1 cellular context compared by ENCODE assay signal in the genomic region with DNA sequence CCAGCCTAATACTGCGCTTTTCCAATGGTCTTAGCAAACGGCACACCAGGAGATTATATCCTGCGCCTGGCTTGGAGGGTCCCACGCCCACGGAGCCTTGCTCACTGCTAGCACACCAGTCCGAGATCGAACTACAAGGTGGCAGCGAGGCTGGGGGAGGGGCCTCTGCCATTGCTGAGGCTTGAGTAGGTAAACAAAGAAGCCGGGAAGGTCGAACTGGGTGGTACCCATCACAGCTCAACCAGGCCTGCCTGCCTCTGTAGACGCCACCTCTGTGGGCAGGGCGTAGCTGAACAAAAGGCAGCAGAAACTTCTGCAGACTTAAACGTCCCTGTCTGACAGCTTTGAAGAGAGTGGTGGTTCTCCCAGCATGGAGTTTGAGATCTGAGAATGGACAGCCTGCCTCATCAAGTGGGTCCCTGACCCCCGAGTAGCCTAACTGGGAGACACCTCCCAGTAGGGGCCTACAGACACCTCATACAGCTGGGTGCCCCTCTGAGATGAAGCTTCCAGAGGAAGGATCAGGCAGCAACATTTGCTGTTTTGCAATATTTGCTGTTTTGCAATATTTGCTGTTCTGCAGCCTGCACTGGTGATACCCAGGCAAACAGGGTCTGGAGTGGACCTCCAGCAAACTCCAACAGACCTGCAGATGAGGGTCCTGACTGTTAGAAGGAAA.
TF ChIP-seq lines count a peak whose summit lies in the region.
"Not testable (repeated sequence)": the region's sequence is repeated elsewhere in the genome, so short reads cannot be mapped to it uniquely, and the experiment has no call there.

No MANE protein-coding gene starts in this region.

TF ChIP-seq in HepG2, 621 proteins besides CTCF, POLR2A, EP300 and RAD21 (continued from another document and continues in another):
- TF ChIP-seq, protein P1, sequence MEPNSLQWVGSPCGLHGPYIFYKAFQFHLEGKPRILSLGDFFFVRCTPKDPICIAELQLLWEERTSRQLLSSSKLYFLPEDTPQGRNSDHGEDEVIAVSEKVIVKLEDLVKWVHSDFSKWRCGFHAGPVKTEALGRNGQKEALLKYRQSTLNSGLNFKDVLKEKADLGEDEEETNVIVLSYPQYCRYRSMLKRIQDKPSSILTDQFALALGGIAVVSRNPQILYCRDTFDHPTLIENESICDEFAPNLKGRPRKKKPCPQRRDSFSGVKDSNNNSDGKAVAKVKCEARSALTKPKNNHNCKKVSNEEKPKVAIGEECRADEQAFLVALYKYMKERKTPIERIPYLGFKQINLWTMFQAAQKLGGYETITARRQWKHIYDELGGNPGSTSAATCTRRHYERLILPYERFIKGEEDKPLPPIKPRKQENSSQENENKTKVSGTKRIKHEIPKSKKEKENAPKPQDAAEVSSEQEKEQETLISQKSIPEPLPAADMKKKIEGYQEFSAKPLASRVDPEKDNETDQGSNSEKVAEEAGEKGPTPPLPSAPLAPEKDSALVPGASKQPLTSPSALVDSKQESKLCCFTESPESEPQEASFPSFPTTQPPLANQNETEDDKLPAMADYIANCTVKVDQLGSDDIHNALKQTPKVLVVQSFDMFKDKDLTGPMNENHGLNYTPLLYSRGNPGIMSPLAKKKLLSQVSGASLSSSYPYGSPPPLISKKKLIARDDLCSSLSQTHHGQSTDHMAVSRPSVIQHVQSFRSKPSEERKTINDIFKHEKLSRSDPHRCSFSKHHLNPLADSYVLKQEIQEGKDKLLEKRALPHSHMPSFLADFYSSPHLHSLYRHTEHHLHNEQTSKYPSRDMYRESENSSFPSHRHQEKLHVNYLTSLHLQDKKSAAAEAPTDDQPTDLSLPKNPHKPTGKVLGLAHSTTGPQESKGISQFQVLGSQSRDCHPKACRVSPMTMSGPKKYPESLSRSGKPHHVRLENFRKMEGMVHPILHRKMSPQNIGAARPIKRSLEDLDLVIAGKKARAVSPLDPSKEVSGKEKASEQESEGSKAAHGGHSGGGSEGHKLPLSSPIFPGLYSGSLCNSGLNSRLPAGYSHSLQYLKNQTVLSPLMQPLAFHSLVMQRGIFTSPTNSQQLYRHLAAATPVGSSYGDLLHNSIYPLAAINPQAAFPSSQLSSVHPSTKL (CRISPR knock-in tag; IDR thresholded peaks at IDR 0.05) = peak; percentile 88
- peak; percentile 69 for TF ChIP-seq MED1 (CRISPR knock-in tag; IDR thresholded peaks at IDR 0.05)
- TF ChIP-seq, protein P2, sequence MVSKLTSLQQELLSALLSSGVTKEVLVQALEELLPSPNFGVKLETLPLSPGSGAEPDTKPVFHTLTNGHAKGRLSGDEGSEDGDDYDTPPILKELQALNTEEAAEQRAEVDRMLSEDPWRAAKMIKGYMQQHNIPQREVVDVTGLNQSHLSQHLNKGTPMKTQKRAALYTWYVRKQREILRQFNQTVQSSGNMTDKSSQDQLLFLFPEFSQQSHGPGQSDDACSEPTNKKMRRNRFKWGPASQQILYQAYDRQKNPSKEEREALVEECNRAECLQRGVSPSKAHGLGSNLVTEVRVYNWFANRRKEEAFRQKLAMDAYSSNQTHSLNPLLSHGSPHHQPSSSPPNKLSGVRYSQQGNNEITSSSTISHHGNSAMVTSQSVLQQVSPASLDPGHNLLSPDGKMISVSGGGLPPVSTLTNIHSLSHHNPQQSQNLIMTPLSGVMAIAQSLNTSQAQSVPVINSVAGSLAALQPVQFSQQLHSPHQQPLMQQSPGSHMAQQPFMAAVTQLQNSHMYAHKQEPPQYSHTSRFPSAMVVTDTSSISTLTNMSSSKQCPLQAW (CRISPR knock-in tag; IDR thresholded peaks at IDR 0.05) = 0 out of 2 replicates have a peak, but pooled peaks have one; percentile 71
- TF ChIP-seq FOXC1 (CRISPR knock-in tag; IDR thresholded peaks at IDR 0.05; ENCODE audit: borderline replicate concordance) = 0 out of 2 replicates have a peak, but pooled peaks have one; percentile 44
- TF ChIP-seq BORCS8-MEF2B (CRISPR knock-in tag; IDR thresholded peaks at IDR 0.05) = peak; percentile 64; the same call in 1 of the 2 replicates
- TF ChIP-seq, protein P3, sequence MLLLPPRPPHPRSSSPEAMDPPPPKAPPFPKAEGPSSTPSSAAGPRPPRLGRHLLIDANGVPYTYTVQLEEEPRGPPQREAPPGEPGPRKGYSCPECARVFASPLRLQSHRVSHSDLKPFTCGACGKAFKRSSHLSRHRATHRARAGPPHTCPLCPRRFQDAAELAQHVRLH (CRISPR knock-in tag; IDR thresholded peaks at IDR 0.05; ENCODE audit: borderline replicate concordance, low read depth) = 0 out of 2 replicates have a peak, but pooled peaks have one; percentile 40
- TF ChIP-seq BCL6 (CRISPR knock-in tag; IDR thresholded peaks at IDR 0.05) = peak; percentile 90
- TF ChIP-seq ZNF724P (CRISPR knock-in tag; IDR thresholded peaks at IDR 0.05; ENCODE audit: borderline replicate concordance) = 0 out of 2 replicates have a peak, but pooled peaks have one; percentile 43
- TF ChIP-seq RFXAP (CRISPR knock-in tag; IDR thresholded peaks at IDR 0.05; ENCODE audit: borderline replicate concordance) = peak; percentile 46; the same call in 1 of the 2 replicates
- TF ChIP-seq IRF2 (CRISPR knock-in tag; IDR thresholded peaks at IDR 0.05) = 0 out of 2 replicates have a peak, but pooled peaks have one; percentile 33
- peak; percentile 71 for TF ChIP-seq RARA (CRISPR knock-in tag; IDR thresholded peaks at IDR 0.05)
- TF ChIP-seq, protein P4, sequence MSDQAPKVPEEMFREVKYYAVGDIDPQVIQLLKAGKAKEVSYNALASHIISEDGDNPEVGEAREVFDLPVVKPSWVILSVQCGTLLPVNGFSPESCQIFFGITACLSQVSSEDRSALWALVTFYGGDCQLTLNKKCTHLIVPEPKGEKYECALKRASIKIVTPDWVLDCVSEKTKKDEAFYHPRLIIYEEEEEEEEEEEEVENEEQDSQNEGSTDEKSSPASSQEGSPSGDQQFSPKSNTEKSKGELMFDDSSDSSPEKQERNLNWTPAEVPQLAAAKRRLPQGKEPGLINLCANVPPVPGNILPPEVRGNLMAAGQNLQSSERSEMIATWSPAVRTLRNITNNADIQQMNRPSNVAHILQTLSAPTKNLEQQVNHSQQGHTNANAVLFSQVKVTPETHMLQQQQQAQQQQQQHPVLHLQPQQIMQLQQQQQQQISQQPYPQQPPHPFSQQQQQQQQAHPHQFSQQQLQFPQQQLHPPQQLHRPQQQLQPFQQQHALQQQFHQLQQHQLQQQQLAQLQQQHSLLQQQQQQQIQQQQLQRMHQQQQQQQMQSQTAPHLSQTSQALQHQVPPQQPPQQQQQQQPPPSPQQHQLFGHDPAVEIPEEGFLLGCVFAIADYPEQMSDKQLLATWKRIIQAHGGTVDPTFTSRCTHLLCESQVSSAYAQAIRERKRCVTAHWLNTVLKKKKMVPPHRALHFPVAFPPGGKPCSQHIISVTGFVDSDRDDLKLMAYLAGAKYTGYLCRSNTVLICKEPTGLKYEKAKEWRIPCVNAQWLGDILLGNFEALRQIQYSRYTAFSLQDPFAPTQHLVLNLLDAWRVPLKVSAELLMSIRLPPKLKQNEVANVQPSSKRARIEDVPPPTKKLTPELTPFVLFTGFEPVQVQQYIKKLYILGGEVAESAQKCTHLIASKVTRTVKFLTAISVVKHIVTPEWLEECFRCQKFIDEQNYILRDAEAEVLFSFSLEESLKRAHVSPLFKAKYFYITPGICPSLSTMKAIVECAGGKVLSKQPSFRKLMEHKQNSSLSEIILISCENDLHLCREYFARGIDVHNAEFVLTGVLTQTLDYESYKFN (CRISPR knock-in tag; conservative IDR thresholded peaks at IDR 0.05) = peak; percentile 87
- TF ChIP-seq, protein P5, sequence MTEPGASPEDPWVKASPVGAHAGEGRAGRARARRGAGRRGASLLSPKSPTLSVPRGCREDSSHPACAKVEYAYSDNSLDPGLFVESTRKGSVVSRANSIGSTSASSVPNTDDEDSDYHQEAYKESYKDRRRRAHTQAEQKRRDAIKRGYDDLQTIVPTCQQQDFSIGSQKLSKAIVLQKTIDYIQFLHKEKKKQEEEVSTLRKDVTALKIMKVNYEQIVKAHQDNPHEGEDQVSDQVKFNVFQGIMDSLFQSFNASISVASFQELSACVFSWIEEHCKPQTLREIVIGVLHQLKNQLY (CRISPR knock-in tag; IDR thresholded peaks at IDR 0.05) = 0 out of 2 replicates have a peak, but pooled peaks have one; percentile 36
- peak; percentile 62; the same call in 1 of the 2 replicates for TF ChIP-seq ZSCAN9 (CRISPR knock-in tag; IDR thresholded peaks at IDR 0.05; ENCODE audit: borderline replicate concordance)
- TF ChIP-seq SMAD3 (CRISPR knock-in tag; IDR thresholded peaks at IDR 0.05) = peak; percentile 88
- peak; percentile 87 for TF ChIP-seq ZNF644 (CRISPR knock-in tag; IDR thresholded peaks at IDR 0.05; ENCODE audit: low read depth)
- peak in 1 of 2 experiments; percentile 78; a peak in 1 of 4 replicates for TF ChIP-seq KLF16 (CRISPR knock-in tag; IDR thresholded peaks at IDR 0.05)
- peak; percentile 97; the same call in 1 of the 2 replicates for TF ChIP-seq ZNF292 (CRISPR knock-in tag; IDR thresholded peaks at IDR 0.05; ENCODE audit: borderline replicate concordance, low read depth)
- not testable (repeated sequence) for TF ChIP-seq SOX6 (IDR thresholded peaks at IDR 0.05)
- TF ChIP-seq SOX6 (CRISPR knock-in tag; IDR thresholded peaks at IDR 0.05) = peak; percentile 84
- peak; percentile 97 for TF ChIP-seq ZBTB7B (CRISPR knock-in tag; IDR thresholded peaks at IDR 0.05)
- TF ChIP-seq, protein P6, sequence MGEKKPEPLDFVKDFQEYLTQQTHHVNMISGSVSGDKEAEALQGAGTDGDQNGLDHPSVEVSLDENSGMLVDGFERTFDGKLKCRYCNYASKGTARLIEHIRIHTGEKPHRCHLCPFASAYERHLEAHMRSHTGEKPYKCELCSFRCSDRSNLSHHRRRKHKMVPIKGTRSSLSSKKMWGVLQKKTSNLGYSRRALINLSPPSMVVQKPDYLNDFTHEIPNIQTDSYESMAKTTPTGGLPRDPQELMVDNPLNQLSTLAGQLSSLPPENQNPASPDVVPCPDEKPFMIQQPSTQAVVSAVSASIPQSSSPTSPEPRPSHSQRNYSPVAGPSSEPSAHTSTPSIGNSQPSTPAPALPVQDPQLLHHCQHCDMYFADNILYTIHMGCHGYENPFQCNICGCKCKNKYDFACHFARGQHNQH (CRISPR knock-in tag; IDR thresholded peaks at IDR 0.05) = peak; percentile 74; the same call in 1 of the 2 replicates
- TF ChIP-seq, protein P7, sequence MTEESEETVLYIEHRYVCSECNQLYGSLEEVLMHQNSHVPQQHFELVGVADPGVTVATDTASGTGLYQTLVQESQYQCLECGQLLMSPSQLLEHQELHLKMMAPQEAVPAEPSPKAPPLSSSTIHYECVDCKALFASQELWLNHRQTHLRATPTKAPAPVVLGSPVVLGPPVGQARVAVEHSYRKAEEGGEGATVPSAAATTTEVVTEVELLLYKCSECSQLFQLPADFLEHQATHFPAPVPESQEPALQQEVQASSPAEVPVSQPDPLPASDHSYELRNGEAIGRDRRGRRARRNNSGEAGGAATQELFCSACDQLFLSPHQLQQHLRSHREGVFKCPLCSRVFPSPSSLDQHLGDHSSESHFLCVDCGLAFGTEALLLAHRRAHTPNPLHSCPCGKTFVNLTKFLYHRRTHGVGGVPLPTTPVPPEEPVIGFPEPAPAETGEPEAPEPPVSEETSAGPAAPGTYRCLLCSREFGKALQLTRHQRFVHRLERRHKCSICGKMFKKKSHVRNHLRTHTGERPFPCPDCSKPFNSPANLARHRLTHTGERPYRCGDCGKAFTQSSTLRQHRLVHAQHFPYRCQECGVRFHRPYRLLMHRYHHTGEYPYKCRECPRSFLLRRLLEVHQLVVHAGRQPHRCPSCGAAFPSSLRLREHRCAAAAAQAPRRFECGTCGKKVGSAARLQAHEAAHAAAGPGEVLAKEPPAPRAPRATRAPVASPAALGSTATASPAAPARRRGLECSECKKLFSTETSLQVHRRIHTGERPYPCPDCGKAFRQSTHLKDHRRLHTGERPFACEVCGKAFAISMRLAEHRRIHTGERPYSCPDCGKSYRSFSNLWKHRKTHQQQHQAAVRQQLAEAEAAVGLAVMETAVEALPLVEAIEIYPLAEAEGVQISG (CRISPR knock-in tag; IDR thresholded peaks at IDR 0.05) = peak; percentile 66
- TF ChIP-seq ZNF350 (CRISPR knock-in tag; IDR thresholded peaks at IDR 0.05; ENCODE audit: borderline replicate concordance, low read depth) = peak; percentile 63; the same call in 1 of the 2 replicates
- TF ChIP-seq FOXA3 (CRISPR knock-in tag; IDR thresholded peaks at IDR 0.05) = peak; percentile 97
- TF ChIP-seq SALL1 (CRISPR knock-in tag; IDR thresholded peaks at IDR 0.05) = peak; percentile 93
- TF ChIP-seq TCF7 (IDR thresholded peaks at IDR 0.05; ENCODE audit: low read depth) = 0 out of 2 replicates have a peak, but pooled peaks have one; percentile 24
- TF ChIP-seq ZNF572 (CRISPR knock-in tag; IDR thresholded peaks at IDR 0.05) = peak; percentile 83; the same call in 1 of the 2 replicates
- TF ChIP-seq, protein P8, sequence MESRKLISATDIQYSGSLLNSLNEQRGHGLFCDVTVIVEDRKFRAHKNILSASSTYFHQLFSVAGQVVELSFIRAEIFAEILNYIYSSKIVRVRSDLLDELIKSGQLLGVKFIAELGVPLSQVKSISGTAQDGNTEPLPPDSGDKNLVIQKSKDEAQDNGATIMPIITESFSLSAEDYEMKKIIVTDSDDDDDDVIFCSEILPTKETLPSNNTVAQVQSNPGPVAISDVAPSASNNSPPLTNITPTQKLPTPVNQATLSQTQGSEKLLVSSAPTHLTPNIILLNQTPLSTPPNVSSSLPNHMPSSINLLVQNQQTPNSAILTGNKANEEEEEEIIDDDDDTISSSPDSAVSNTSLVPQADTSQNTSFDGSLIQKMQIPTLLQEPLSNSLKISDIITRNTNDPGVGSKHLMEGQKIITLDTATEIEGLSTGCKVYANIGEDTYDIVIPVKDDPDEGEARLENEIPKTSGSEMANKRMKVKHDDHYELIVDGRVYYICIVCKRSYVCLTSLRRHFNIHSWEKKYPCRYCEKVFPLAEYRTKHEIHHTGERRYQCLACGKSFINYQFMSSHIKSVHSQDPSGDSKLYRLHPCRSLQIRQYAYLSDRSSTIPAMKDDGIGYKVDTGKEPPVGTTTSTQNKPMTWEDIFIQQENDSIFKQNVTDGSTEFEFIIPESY (CRISPR knock-in tag; IDR thresholded peaks at IDR 0.05) = 0 out of 2 replicates have a peak, but pooled peaks have one; percentile 28
- TF ChIP-seq ELF3 (CRISPR knock-in tag; IDR thresholded peaks at IDR 0.05) = peak; percentile 50; the same call in 1 of the 2 replicates
- TF ChIP-seq ZNF816 (CRISPR knock-in tag; IDR thresholded peaks at IDR 0.05; ENCODE audit: borderline replicate concordance) = 0 out of 2 replicates have a peak, but pooled peaks have one; percentile 60
- TF ChIP-seq ZNF670 (CRISPR knock-in tag; IDR thresholded peaks at IDR 0.05; ENCODE audit: borderline replicate concordance) = peak; percentile 91
- TF ChIP-seq NCOA1 (CRISPR knock-in tag; IDR thresholded peaks at IDR 0.05) = 0 out of 2 replicates have a peak, but pooled peaks have one; percentile 59
- peak; percentile 99 for TF ChIP-seq TRIM24 (CRISPR knock-in tag; IDR thresholded peaks at IDR 0.05)
- peak; percentile 96 for TF ChIP-seq HDAC2 (CRISPR knock-in tag; IDR thresholded peaks at IDR 0.05)
- TF ChIP-seq TSC22D2 (CRISPR knock-in tag; IDR thresholded peaks at IDR 0.05; ENCODE audit: borderline replicate concordance) = 0 out of 2 replicates have a peak, but pooled peaks have one; percentile 51
- TF ChIP-seq ZNF224 (CRISPR knock-in tag; IDR thresholded peaks at IDR 0.05) = peak; percentile 95
- peak; percentile 68; the same call in 1 of the 2 replicates for TF ChIP-seq ZNF501 (CRISPR knock-in tag; IDR thresholded peaks at IDR 0.05)
- peak; percentile 82 for TF ChIP-seq RXRB (CRISPR knock-in tag; IDR thresholded peaks at IDR 0.05; ENCODE audit: borderline replicate concordance)
